Comparison of ENCODE assay signal across 19 cellular contexts in genomic region chr20:56005389-56005715, GRCh38. TPM values are rescaled to one million over a fixed set of nuclear protein-coding genes. Genes with fewer than 3 reads are reported as not detected.
DNase-seq lines count a peak whose midpoint lies in the region; ATAC-seq and TF ChIP-seq lines count a peak whose summit lies in the region.
"Had no signal": no experiment of that assay in that cellular context is flagged by ENCODE, and none has a peak within 500 bp of the region (broad histone marks: within the 10 kb centered on the region; RNA-seq: fewer than 3 reads in every experiment).

TSS of gene CBLN4 (minus strand) at chr20:56005519. CDS start at chr20:56004171, 1,348 bp downstream.

- DNase-seq in BE2C (peak; percentile 12), neuronal stem cell (ENCODE audit: low spot score) (no peak), WTC11 (ENCODE audit: low spot score) (no peak)
- no peak for DNase-seq in NK-92 treated with Interleukin-12 subunit alpha and Interleukin-12 subunit beta, amount 100 ng/mL, for 24 hours (lab: John Stamatoyannopoulos, UW)
- DNase-seq: AML-193; CD4-positive, CD25-positive, alpha-beta regulatory T cell; NCI-H1417 treated with DMSO at 0.1 percent for 48 hours; NCI-H2081 treated with DMSO at 0.1 percent for 48 hours; NCI-H2227 treated with DMSO at 0.1 percent for 48 hours; NCI-H524 treated with DMSO at 0.1 percent for 48 hours; SJCRH30 had no signal

- H3K14ac ChIP-seq in neuronal stem cell (ENCODE audit: low read length): peak within 1 kb of the TSS; percentile 50

- H3K4me3 ChIP-seq in BE2C (ENCODE audit: low read depth, low read length): peak within 1 kb of the TSS; percentile 11; the same call in 1 of the 2 replicates
- peak within 1 kb of the TSS; percentile 53 for H3K4me3 ChIP-seq in HUES48 (ENCODE audit: low read depth, low read length)
- peak within 1 kb of the TSS; percentile 42 for H3K4me3 ChIP-seq in iPS-11a (ENCODE audit: low read depth, low read length)
- H3K4me3 ChIP-seq in neuronal stem cell (ENCODE audit: low read length in 2 of 2): peak within 1 kb of the TSS in 1 of 2 donors; percentile 79
- H3K4me3 ChIP-seq: SJCRH30 had no signal

- no peak within 1 kb of the TSS for H3K27ac Mint-ChIP-seq in WTC11
- H3K27ac Mint-ChIP-seq: CD4-positive, CD25-positive, alpha-beta regulatory T cell; IgD-negative memory B cell had no signal

- H2BK5ac ChIP-seq in neuronal stem cell (ENCODE audit: low read length): no peak within 1 kb of the TSS

- no CpG with 5 or more reads among the region's 29 CpGs for WGBS in neuronal stem cell (ENCODE audit: extremely low coverage in 2 of 2, insufficient read length in 2 of 2, insufficient replicate concordance in 1 of 2), 2 donors

- peak within 1 kb of the TSS; percentile 58 for H3K4me2 ChIP-seq in neuronal stem cell (ENCODE audit: insufficient read depth, low read length, poor library complexity, severe bottlenecking)

- H3K36me3 ChIP-seq in BE2C (no peaks in the 10 kb centered on the region), HUES48 (ENCODE audit: control insufficient read depth, insufficient read depth, low read length) (no peaks in the 10 kb centered on the region), neuronal stem cell (replicated peaks in 1 of 2; ENCODE audit: control insufficient read depth in 2 of 2, insufficient read depth in 2 of 2, low read length in 2 of 2) (no peaks in the 10 kb centered on the region)
- H3K36me3 ChIP-seq: SJCRH30 had no signal

- H4K8ac ChIP-seq in neuronal stem cell (ENCODE audit: low read depth, low read length): no peak within 1 kb of the TSS

- H3K27me3 Mint-ChIP-seq in WTC11 (ENCODE audit: low read depth): peaks cover 14% of the 10 kb centered on the region

- POLR2A ChIA-PET in WTC11 (lab: Charles Lee): no interaction called here

- H3K4me1 Mint-ChIP-seq in WTC11: no peaks in the 10 kb centered on the region
- H3K4me1 Mint-ChIP-seq: CD4-positive, CD25-positive, alpha-beta regulatory T cell; IgD-negative memory B cell had no signal

- no peak within 1 kb of the TSS for H4K91ac ChIP-seq in neuronal stem cell (ENCODE audit: low read depth, low read length, poor library complexity)

- ATAC-seq in GM18517 (IDR thresholded peaks at IDR 0.05; ENCODE audit: unreplicated experiment) (no peak), GM18858 (IDR thresholded peaks at IDR 0.05; ENCODE audit: unreplicated experiment) (no peak), WTC11 (no peak)
- ATAC-seq: HCT116 had no signal

- H2BK12ac ChIP-seq in neuronal stem cell (ENCODE audit: low read length): no peak within 1 kb of the TSS

- H3K79me1 ChIP-seq in neuronal stem cell (ENCODE audit: low read depth, low read length): no peaks in the 10 kb centered on the region

- no peak within 1 kb of the TSS for H2BK120ac ChIP-seq in neuronal stem cell (ENCODE audit: low read depth, low read length)

- H3K4ac ChIP-seq in neuronal stem cell (ENCODE audit: low read length): no peak within 1 kb of the TSS

- no peak within 1 kb of the TSS for H2AK5ac ChIP-seq in neuronal stem cell (ENCODE audit: low read depth, low read length)

- CTCF ChIA-PET in WTC11 (lab: Charles Lee): no interaction called here

- peak within 1 kb of the TSS; percentile 53 for H3K18ac ChIP-seq in neuronal stem cell (ENCODE audit: low read length)

- H3K23ac ChIP-seq in neuronal stem cell (ENCODE audit: low read depth, low read length, poor library complexity): peak within 1 kb of the TSS; percentile 26

- H3K27me3 ChIP-seq in BE2C (peaks cover 70% of the 10 kb centered on the region), HUES48 (ENCODE audit: control insufficient read depth, insufficient read depth, low read length) (peaks cover 51% of the 10 kb centered on the region), neuronal stem cell (ENCODE audit: control insufficient read depth in 3 of 3, insufficient read depth in 3 of 3, low read depth in 1 of 3, low read length in 3 of 3) (peaks cover 0 to 55% (median 21%) of the 10 kb centered on the region in 3 experiments)
- H3K27me3 ChIP-seq: SJCRH30 had no signal

- H3K4me1 ChIP-seq in BE2C (no peaks in the 10 kb centered on the region), HUES48 (ENCODE audit: control insufficient read depth, insufficient read depth, low read length) (no peaks in the 10 kb centered on the region), neuronal stem cell (ENCODE audit: control insufficient read depth in 2 of 2, insufficient read depth in 1 of 2, low read depth in 1 of 2, low read length in 2 of 2) (peaks cover 0 to 7% of the 10 kb centered on the region in 2 donors)

- H3K27ac ChIP-seq in HUES48 (ENCODE audit: low read depth, low read length) (no peak within 1 kb of the TSS), neuronal stem cell (replicated peaks; ENCODE audit: low read length) (no peak within 1 kb of the TSS)
- H3K27ac ChIP-seq: RWPE1, SJCRH30 had no signal

- H3K9ac ChIP-seq in HUES48 (ENCODE audit: low read depth, low read length) (no peak within 1 kb of the TSS), neuronal stem cell (ENCODE audit: low read depth, low read length, poor library complexity) (no peak within 1 kb of the TSS)

- peaks cover 66% of the 10 kb centered on the region for H3K9me3 Mint-ChIP-seq in WTC11

- H2BK15ac ChIP-seq in neuronal stem cell (ENCODE audit: low read length): no peak within 1 kb of the TSS

- TF ChIP-seq CTCF in BE2C (IDR thresholded peaks at IDR 0.05; ENCODE audit: low read depth, low read length) (no peak), WTC11 (IDR thresholded peaks at IDR 0.05) (no peak)

- H2AFZ ChIP-seq in neuronal stem cell (ENCODE audit: low read length): no peak within 1 kb of the TSS

- no peaks in the 10 kb centered on the region for H3K9me3 ChIP-seq in BE2C
- peaks cover 56% of the 10 kb centered on the region; the same call in 1 of the 2 replicates for H3K9me3 ChIP-seq in HUES48 (ENCODE audit: control insufficient read depth, insufficient read depth, low read length)
- peaks cover 0 to 1% of the 10 kb centered on the region in 2 donors for H3K9me3 ChIP-seq in neuronal stem cell (replicated peaks in 1 of 2; ENCODE audit: control insufficient read depth in 2 of 2, insufficient read depth in 1 of 2, low read depth in 1 of 2, low read length in 2 of 2)
- H3K9me3 ChIP-seq: SJCRH30 had no signal

- H3K36me3 Mint-ChIP-seq in WTC11: peaks cover 63% of the 10 kb centered on the region
- H3K36me3 Mint-ChIP-seq: CD4-positive, CD25-positive, alpha-beta regulatory T cell; IgD-negative memory B cell had no signal

- H3K4me3 Mint-ChIP-seq in WTC11: no peak within 1 kb of the TSS
- H3K4me3 Mint-ChIP-seq: CD4-positive, CD25-positive, alpha-beta regulatory T cell; IgD-negative memory B cell had no signal

TF ChIP-seq in WTC11, 78 proteins besides CTCF, POLR2A, EP300 and RAD21 (continues in another document):
- TF ChIP-seq TEAD4 (CRISPR knock-in tag; IDR thresholded peaks at IDR 0.05): no peak
- TF ChIP-seq ZNF281 (CRISPR knock-in tag; IDR thresholded peaks at IDR 0.05): no peak
- TF ChIP-seq GRHL2 (CRISPR knock-in tag; IDR thresholded peaks at IDR 0.05; ENCODE audit: insufficient replicate concordance, severe bottlenecking): no peak
- no peak for TF ChIP-seq RELA (CRISPR knock-in tag; IDR thresholded peaks at IDR 0.05; ENCODE audit: borderline replicate concordance)
- TF ChIP-seq, protein P1, sequence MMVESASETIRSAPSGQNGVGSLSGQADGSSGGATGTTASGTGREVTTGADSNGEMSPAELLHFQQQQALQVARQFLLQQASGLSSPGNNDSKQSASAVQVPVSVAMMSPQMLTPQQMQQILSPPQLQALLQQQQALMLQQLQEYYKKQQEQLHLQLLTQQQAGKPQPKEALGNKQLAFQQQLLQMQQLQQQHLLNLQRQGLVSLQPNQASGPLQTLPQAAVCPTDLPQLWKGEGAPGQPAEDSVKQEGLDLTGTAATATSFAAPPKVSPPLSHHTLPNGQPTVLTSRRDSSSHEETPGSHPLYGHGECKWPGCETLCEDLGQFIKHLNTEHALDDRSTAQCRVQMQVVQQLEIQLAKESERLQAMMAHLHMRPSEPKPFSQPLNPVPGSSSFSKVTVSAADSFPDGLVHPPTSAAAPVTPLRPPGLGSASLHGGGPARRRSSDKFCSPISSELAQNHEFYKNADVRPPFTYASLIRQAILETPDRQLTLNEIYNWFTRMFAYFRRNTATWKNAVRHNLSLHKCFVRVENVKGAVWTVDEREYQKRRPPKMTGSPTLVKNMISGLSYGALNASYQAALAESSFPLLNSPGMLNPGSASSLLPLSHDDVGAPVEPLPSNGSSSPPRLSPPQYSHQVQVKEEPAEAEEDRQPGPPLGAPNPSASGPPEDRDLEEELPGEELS (CRISPR knock-in tag; IDR thresholded peaks at IDR 0.05): no peak
- TF ChIP-seq TEAD1 (CRISPR knock-in tag; IDR thresholded peaks at IDR 0.05): no peak
- TF ChIP-seq RORB (CRISPR knock-in tag; IDR thresholded peaks at IDR 0.05): no peak
- no peak for TF ChIP-seq PREB (CRISPR knock-in tag; IDR thresholded peaks at IDR 0.05; ENCODE audit: borderline replicate concordance)

RNA-seq across cellular contexts. Expression of gene CBLN4, which starts in this region (rescaled TPM):
- not detected for polyA plus RNA-seq in BE2C (2012; ENCODE audit: insufficient read depth, insufficient read length, low read depth)
- not detected for polyA plus RNA-seq in neuronal stem cell (2013, experiment 1 of 2)
- polyA plus RNA-seq in neuronal stem cell (2013, experiment 2 of 2): not detected
- not detected in 3 replicates for total RNA-seq in WTC11 (2021)
- total RNA-seq: CD4-positive, CD25-positive, alpha-beta regulatory T cell; LHCN-M2; SJCRH30 had no signal
- polyA plus RNA-seq: CD4-positive, CD25-positive, alpha-beta regulatory T cell; IgD-negative memory B cell had no signal
